Comparison of ENCODE assay signal across 1 cellular context in genomic region chr19:51131780-51132680, GRCh38.
A peak's percentile ranks its signal among the peaks of the same experiment; 100 is the strongest.
TF ChIP-seq lines count a peak whose summit lies in the region.

No MANE protein-coding gene starts in this region.

TF ChIP-seq in K562, 482 proteins besides CTCF, POLR2A, EP300 and RAD21 (continued from another document and continues in another):
- TF ChIP-seq, protein P1, sequence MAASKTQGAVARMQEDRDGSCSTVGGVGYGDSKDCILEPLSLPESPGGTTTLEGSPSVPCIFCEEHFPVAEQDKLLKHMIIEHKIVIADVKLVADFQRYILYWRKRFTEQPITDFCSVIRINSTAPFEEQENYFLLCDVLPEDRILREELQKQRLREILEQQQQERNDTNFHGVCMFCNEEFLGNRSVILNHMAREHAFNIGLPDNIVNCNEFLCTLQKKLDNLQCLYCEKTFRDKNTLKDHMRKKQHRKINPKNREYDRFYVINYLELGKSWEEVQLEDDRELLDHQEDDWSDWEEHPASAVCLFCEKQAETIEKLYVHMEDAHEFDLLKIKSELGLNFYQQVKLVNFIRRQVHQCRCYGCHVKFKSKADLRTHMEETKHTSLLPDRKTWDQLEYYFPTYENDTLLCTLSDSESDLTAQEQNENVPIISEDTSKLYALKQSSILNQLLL (CRISPR knock-in tag; IDR thresholded peaks at IDR 0.05; ENCODE audit: borderline replicate concordance) = no peak
- TF ChIP-seq KLF10 (CRISPR knock-in tag; IDR thresholded peaks at IDR 0.05) (no peak), SIX5 (IDR thresholded peaks at IDR 0.05; ENCODE audit: borderline replicate concordance in 1 of 2, insufficient read depth in 1 of 2, low read depth in 1 of 2, low read length in 2 of 2) (no peak), ERF (CRISPR knock-in tag; IDR thresholded peaks at IDR 0.05) (no peak), AFF4 (CRISPR knock-in tag; IDR thresholded peaks at IDR 0.05) (0 out of 2 replicates have a peak, but pooled peaks have one; percentile 31), KDM5B (IDR thresholded peaks at IDR 0.05; ENCODE audit: insufficient replicate concordance, low read depth, low read length) (no peak), BCL6 (CRISPR knock-in tag; IDR thresholded peaks at IDR 0.05) (no peak), NFXL1 (CRISPR knock-in tag; IDR thresholded peaks at IDR 0.05) (no peak), PTBP1 (IDR thresholded peaks at IDR 0.05; ENCODE audit: low read depth, low read length) (no peak), HDAC3 (IDR thresholded peaks at IDR 0.05; ENCODE audit: borderline replicate concordance, partially characterized antibody) (no peak), NFRKB (IDR thresholded peaks at IDR 0.05; ENCODE audit: low read depth) (no peak), NUFIP1 (IDR thresholded peaks at IDR 0.05; ENCODE audit: partially characterized antibody) (no peak), DNMT1 (IDR thresholded peaks at IDR 0.05) (no peak), HNRNPLL (IDR thresholded peaks at IDR 0.05; ENCODE audit: low read depth, low read length, poor library complexity, severe bottlenecking) (no peak), ZNF318 (IDR thresholded peaks at IDR 0.05; ENCODE audit: borderline replicate concordance in 1 of 2, low read depth in 1 of 2) (no peak), C11orf30 (IDR thresholded peaks at IDR 0.05; ENCODE audit: low read depth) (no peak), ZNF282 (CRISPR knock-in tag; IDR thresholded peaks at IDR 0.05) (no peak), EHMT2 (IDR thresholded peaks at IDR 0.05) (no peak), RBM14 (IDR thresholded peaks at IDR 0.05; ENCODE audit: borderline replicate concordance, insufficient read depth, low read depth, low read length) (no peak), MNT (conservative IDR thresholded peaks at IDR 0.05) (no peak; a peak in 1 of 4 replicates), THRB (CRISPR knock-in tag; conservative IDR thresholded peaks at IDR 0.05) (no peak), ETV6 (IDR thresholded peaks at IDR 0.05; ENCODE audit: borderline replicate concordance in 1 of 2, low read depth in 2 of 2, low read length in 1 of 2) (no peak), ETV6 (CRISPR knock-in tag; IDR thresholded peaks at IDR 0.05; ENCODE audit: borderline replicate concordance) (no peak), POLR2AphosphoS5 (IDR thresholded peaks at IDR 0.05; ENCODE audit: control insufficient read depth, insufficient read depth, low read depth, low read length) (no peak)
- TF ChIP-seq, protein P2, sequence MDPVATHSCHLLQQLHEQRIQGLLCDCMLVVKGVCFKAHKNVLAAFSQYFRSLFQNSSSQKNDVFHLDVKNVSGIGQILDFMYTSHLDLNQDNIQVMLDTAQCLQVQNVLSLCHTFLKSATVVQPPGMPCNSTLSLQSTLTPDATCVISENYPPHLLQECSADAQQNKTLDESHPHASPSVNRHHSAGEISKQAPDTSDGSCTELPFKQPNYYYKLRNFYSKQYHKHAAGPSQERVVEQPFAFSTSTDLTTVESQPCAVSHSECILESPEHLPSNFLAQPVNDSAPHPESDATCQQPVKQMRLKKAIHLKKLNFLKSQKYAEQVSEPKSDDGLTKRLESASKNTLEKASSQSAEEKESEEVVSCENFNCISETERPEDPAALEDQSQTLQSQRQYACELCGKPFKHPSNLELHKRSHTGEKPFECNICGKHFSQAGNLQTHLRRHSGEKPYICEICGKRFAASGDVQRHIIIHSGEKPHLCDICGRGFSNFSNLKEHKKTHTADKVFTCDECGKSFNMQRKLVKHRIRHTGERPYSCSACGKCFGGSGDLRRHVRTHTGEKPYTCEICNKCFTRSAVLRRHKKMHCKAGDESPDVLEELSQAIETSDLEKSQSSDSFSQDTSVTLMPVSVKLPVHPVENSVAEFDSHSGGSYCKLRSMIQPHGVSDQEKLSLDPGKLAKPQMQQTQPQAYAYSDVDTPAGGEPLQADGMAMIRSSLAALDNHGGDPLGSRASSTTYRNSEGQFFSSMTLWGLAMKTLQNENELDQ (CRISPR knock-in tag; IDR thresholded peaks at IDR 0.05; ENCODE audit: borderline replicate concordance) = 0 out of 2 replicates have a peak, but pooled peaks have one; percentile 21
- TF ChIP-seq, protein P3, sequence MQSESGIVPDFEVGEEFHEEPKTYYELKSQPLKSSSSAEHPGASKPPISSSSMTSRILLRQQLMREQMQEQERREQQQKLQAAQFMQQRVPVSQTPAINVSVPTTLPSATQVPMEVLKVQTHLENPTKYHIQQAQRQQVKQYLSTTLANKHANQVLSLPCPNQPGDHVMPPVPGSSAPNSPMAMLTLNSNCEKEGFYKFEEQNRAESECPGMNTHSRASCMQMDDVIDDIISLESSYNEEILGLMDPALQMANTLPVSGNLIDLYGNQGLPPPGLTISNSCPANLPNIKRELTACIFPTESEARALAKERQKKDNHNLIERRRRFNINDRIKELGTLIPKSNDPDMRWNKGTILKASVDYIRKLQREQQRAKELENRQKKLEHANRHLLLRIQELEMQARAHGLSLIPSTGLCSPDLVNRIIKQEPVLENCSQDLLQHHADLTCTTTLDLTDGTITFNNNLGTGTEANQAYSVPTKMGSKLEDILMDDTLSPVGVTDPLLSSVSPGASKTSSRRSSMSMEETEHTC (IDR thresholded peaks at IDR 0.05) = peak; percentile 95
- TF ChIP-seq, protein P4, sequence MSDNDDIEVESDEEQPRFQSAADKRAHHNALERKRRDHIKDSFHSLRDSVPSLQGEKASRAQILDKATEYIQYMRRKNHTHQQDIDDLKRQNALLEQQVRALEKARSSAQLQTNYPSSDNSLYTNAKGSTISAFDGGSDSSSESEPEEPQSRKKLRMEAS (CRISPR knock-in tag; IDR thresholded peaks at IDR 0.05) = peak; percentile 54; the same call in 1 of the 2 replicates
- TF ChIP-seq, protein P5, sequence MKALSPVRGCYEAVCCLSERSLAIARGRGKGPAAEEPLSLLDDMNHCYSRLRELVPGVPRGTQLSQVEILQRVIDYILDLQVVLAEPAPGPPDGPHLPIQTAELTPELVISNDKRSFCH (CRISPR knock-in tag; IDR thresholded peaks at IDR 0.05) = no peak
- TF ChIP-seq, protein P5 (tag; IDR thresholded peaks at IDR 0.05) = 0 out of 2 replicates have a peak, but pooled peaks have one; percentile 62
- TF ChIP-seq, protein P6, sequence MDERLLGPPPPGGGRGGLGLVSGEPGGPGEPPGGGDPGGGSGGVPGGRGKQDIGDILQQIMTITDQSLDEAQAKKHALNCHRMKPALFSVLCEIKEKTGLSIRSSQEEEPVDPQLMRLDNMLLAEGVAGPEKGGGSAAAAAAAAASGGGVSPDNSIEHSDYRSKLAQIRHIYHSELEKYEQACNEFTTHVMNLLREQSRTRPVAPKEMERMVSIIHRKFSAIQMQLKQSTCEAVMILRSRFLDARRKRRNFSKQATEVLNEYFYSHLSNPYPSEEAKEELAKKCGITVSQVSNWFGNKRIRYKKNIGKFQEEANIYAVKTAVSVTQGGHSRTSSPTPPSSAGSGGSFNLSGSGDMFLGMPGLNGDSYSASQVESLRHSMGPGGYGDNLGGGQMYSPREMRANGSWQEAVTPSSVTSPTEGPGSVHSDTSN (CRISPR knock-in tag; IDR thresholded peaks at IDR 0.05; ENCODE audit: low read depth) = no peak
- TF ChIP-seq, protein P6 (tag; conservative IDR thresholded peaks at IDR 0.05; ENCODE audit: low read depth) = no peak
